9 cellular contexts compared by ENCODE assay signal in genomic region chr2:42089340-42089925, GRCh38. TPM values are rescaled to one million over a fixed set of nuclear protein-coding genes. Genes with fewer than 3 reads are reported as not detected.
DNase-seq lines count a peak whose midpoint lies in the region; ATAC-seq and TF ChIP-seq lines count a peak whose summit lies in the region.
"Had no signal": no experiment of that assay in that cellular context is flagged by ENCODE, and none has a peak within 500 bp of the region (broad histone marks: within the 10 kb centered on the region; RNA-seq: fewer than 3 reads in every experiment).

No MANE protein-coding gene starts in this region.

- H3K27ac Mint-ChIP-seq in naive B cell = peak overlapping the region in 1 of 6 donors; percentile 90
- H3K27ac Mint-ChIP-seq: activated naive CD8-positive, alpha-beta T cell had no signal

- no peaks in the 10 kb centered on the region for H3K36me3 Mint-ChIP-seq in naive B cell
- H3K36me3 Mint-ChIP-seq: activated naive CD8-positive, alpha-beta T cell had no signal

- H3K4me1 Mint-ChIP-seq in naive B cell = peaks cover 4 to 8% (median 6%) of the 10 kb centered on the region in 3 donors

- peak; percentile 51 for TF ChIP-seq CTCF in GM12865 (IDR thresholded peaks at IDR 0.05; ENCODE audit: insufficient read depth, low read depth, low read length, missing control alignments)
- peak; percentile 47 for TF ChIP-seq CTCF in WI38 (IDR thresholded peaks at IDR 0.05; ENCODE audit: low read depth, low read length)

- peak; percentile 71 for DNase-seq in GM12865 (ENCODE audit: low read depth)
- peak; percentile 26 for DNase-seq in H4 (ENCODE audit: low spot score)
- peak; percentile 21 for DNase-seq in KG1 (lab: John Stamatoyannopoulos, UW)
- DNase-seq in dermis microvascular lymphatic vessel endothelial cell (ENCODE audit: low read depth in 2 of 2) = peak; percentile 26 to 64
- DNase-seq in naive B cell = peak; percentile 56
- DNase-seq in kidney glomerular epithelial cell (lab: John Stamatoyannopoulos, UW) = no peak

- H3K4me3 ChIP-seq in GM12865 (ENCODE audit: low read depth, low read length) = no peak overlapping the region
- H3K4me3 ChIP-seq in WI38 (ENCODE audit: low read depth, low read length) = no peak overlapping the region

- ATAC-seq in naive B cell (ENCODE audit: low read depth in 2 of 2) = peak; percentile 79 to 90
- ATAC-seq in HG03025 (IDR thresholded peaks at IDR 0.05; ENCODE audit: low FRiP score, unreplicated experiment) = no peak

- no peak overlapping the region for H3K4me3 Mint-ChIP-seq in naive B cell
- H3K4me3 Mint-ChIP-seq: activated naive CD8-positive, alpha-beta T cell had no signal

- H3K27me3 Mint-ChIP-seq in naive B cell = peaks cover 0 to 21% (median 7%) of the 10 kb centered on the region in 3 donors
- H3K27me3 Mint-ChIP-seq: activated naive CD8-positive, alpha-beta T cell had no signal

- H3K9me3 Mint-ChIP-seq in naive B cell = no peaks in the 10 kb centered on the region

RNA-seq across cellular contexts. Expression of gene PKDCC, which starts 41.6 kb away (rescaled TPM):
- 10.2 and 17.2 TPM in 2 replicates for total RNA-seq in H4 (2014; rRNA removed; shearing (Covaris generic))
- 3.0 and 4.3 TPM in 2 replicates for total RNA-seq in dermis microvascular lymphatic vessel endothelial cell
- not detected for polyA plus RNA-seq in naive B cell (ENCODE audit: low read depth in 6 of 6)
